22 cellular contexts compared by ENCODE assay signal in genomic region chr15:73744293-73744692, GRCh38. TPM values are rescaled to one million over a fixed set of nuclear protein-coding genes. Genes with fewer than 3 reads are reported as not detected.
"Had no signal": no experiment of that assay in that cellular context is flagged by ENCODE, and none has a peak within 500 bp of the region (broad histone marks: within the 10 kb centered on the region; RNA-seq: fewer than 3 reads in every experiment).

No MANE protein-coding gene starts in this region.

- H3K9me3 Mint-ChIP-seq: effector memory CD8-positive, alpha-beta T cell; naive thymus-derived CD4-positive, alpha-beta T cell; nephron progenitor cell; stimulated activated effector memory CD8-positive, alpha-beta T cell treated with anti-CD3 and anti-CD28 coated beads, Interleukin-12 subunit alpha, Interleukin-12 subunit beta, amount 100 ng/mL, for 72 hours had no signal

- H3K4me1 Mint-ChIP-seq: naive thymus-derived CD4-positive, alpha-beta T cell; stimulated activated effector memory CD8-positive, alpha-beta T cell treated with anti-CD3 and anti-CD28 coated beads, Interleukin-12 subunit alpha, Interleukin-12 subunit beta, amount 100 ng/mL, for 72 hours had no signal

- H3K9me3 ChIP-seq: neutrophil, psoas muscle, right lobe of liver, tibial artery, upper lobe of left lung, uterus had no signal

- H3K36me3 ChIP-seq: neutrophil, right lobe of liver, tibial artery, upper lobe of left lung, uterus had no signal

- H3K36me3 Mint-ChIP-seq: naive thymus-derived CD4-positive, alpha-beta T cell; stimulated activated effector memory CD8-positive, alpha-beta T cell treated with anti-CD3 and anti-CD28 coated beads, Interleukin-12 subunit alpha, Interleukin-12 subunit beta, amount 100 ng/mL, for 72 hours had no signal

- H3K27ac Mint-ChIP-seq: effector memory CD8-positive, alpha-beta T cell; naive thymus-derived CD4-positive, alpha-beta T cell; nephron progenitor cell; stimulated activated effector memory CD8-positive, alpha-beta T cell treated with anti-CD3 and anti-CD28 coated beads, Interleukin-12 subunit alpha, Interleukin-12 subunit beta, amount 100 ng/mL, for 72 hours had no signal

- FAIRE-seq: endothelial cell of umbilical vein, islet of Langerhans had no signal

- H3K4me1 ChIP-seq: foreskin keratinocyte, upper lobe of left lung, uterus had no signal

- DNase-seq: cortex of kidney; dorsolateral prefrontal cortex; effector memory CD8-positive, alpha-beta T cell; erythroblast; foreskin keratinocyte; kidney glomerular epithelial cell; naive thymus-derived CD4-positive, alpha-beta T cell; nephron progenitor cell; psoas muscle; retina; right lobe of liver; stimulated activated CD4-positive, alpha-beta T cell treated with anti-CD3 and anti-CD28 coated beads, Interleukin-4, amount 100 ng/mL, for 1 hour; stimulated activated CD8-positive, alpha-beta memory T cell treated with anti-CD3 and anti-CD28 coated beads, Interleukin-4, amount 100 ng/mL, for 48 hours; stimulated activated naive CD8-positive, alpha-beta T cell treated with anti-CD3 and anti-CD28 coated beads, Interleukin-15, Interleukin-2, amounts not matched to agents 100 U/mL and 50 U/mL, for 24 hours; tibial artery; upper lobe of left lung; uterus had no signal

- H3K27ac ChIP-seq: foreskin keratinocyte, neutrophil, psoas muscle, right lobe of liver, tibial artery, upper lobe of left lung, uterus had no signal

- H3K4me3 ChIP-seq: dorsolateral prefrontal cortex, psoas muscle, right lobe of liver, tibial artery, upper lobe of left lung, uterus had no signal

- H3K4me3 Mint-ChIP-seq: effector memory CD8-positive, alpha-beta T cell; naive thymus-derived CD4-positive, alpha-beta T cell; nephron progenitor cell; stimulated activated effector memory CD8-positive, alpha-beta T cell treated with anti-CD3 and anti-CD28 coated beads, Interleukin-12 subunit alpha, Interleukin-12 subunit beta, amount 100 ng/mL, for 72 hours had no signal

- H3K27me3 ChIP-seq: dorsolateral prefrontal cortex, right lobe of liver, upper lobe of left lung, uterus had no signal

- ATAC-seq: effector memory CD8-positive, alpha-beta T cell; foreskin keratinocyte; naive thymus-derived CD4-positive, alpha-beta T cell; psoas muscle; right lobe of liver; stimulated activated effector memory CD8-positive, alpha-beta T cell treated with anti-CD3 and anti-CD28 coated beads, Interleukin-12 subunit alpha, Interleukin-12 subunit beta, amount 100 ng/mL, for 72 hours; stimulated activated naive CD8-positive, alpha-beta T cell treated with anti-CD3 and anti-CD28 coated beads, Interleukin-15, Interleukin-2, amounts not matched to agents 100 U/mL and 50 U/mL, for 24 hours had no signal

RNA-seq across cellular contexts. Expression of gene INSYN1, which starts 8.9 kb away (rescaled TPM):
- total RNA-seq: mononuclear cell; naive thymus-derived CD4-positive, alpha-beta T cell had no signal
- polyA plus RNA-seq: naive thymus-derived CD4-positive, alpha-beta T cell had no signal
